27 cellular contexts compared by ENCODE assay signal in the genomic region with DNA sequence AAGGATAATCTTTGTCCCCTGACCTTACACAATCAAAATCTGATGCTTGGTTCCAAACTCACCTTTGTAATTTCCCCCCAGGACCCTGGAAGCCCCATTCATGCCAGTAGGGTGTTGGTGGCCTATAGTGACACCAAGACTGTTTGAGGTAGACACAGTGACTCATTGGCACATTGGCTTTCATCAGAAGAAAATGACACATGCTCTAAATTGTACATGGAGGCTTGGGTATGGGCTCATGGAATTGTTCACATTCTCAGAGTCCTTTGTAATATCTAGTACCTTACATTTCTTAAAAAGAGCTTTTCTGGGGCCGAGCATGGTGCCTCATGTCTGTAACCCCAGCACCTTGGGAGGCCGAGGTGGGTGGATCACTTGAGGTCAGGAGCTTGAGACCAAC.
"Had no signal": no experiment of that assay in that cellular context is flagged by ENCODE, and none has a peak within 500 bp of the region (broad histone marks: within the 10 kb centered on the region; RNA-seq: fewer than 3 reads in every experiment).

No MANE protein-coding gene starts in this region.

- H3K4me1 ChIP-seq: lower lobe of right lung, right atrium auricular region, spleen, suprapubic skin, tibial artery, uterus had no signal

- H3K27me3 Mint-ChIP-seq: progenitor cell of endocrine pancreas; stimulated activated naive CD8-positive, alpha-beta T cell treated with anti-CD3 and anti-CD28 coated beads, Interleukin-15, Interleukin-2, amounts not matched to agents 100 ng/mL and 50 ng/mL, for 24 hours had no signal

- H3K36me3 ChIP-seq: lower lobe of right lung, right atrium auricular region, spleen, suprapubic skin, thoracic aorta, tibial artery, uterus had no signal

- ATAC-seq: left cardiac atrium; left lobe of liver; left ventricle myocardium superior; lower lobe of right lung; naive thymus-derived CD8-positive, alpha-beta T cell; sciatic nerve; stimulated activated effector memory CD8-positive, alpha-beta T cell treated with anti-CD3 and anti-CD28 coated beads, Interleukin-12 subunit alpha, Interleukin-12 subunit beta, amount 100 ng/mL, for 72 hours had no signal

- H3K27ac ChIP-seq: lower lobe of right lung, right atrium auricular region, spleen, suprapubic skin, thoracic aorta, tibial artery, uterus had no signal

- H3K4me3 Mint-ChIP-seq: naive thymus-derived CD8-positive, alpha-beta T cell; nephron; neural crest cell; stimulated activated effector memory CD8-positive, alpha-beta T cell treated with anti-CD3 and anti-CD28 coated beads, Interleukin-12 subunit alpha, Interleukin-12 subunit beta, amount 100 ng/mL, for 72 hours; stimulated activated naive CD8-positive, alpha-beta T cell treated with anti-CD3 and anti-CD28 coated beads, Interleukin-15, Interleukin-2, amounts not matched to agents 100 ng/mL and 50 ng/mL, for 24 hours; type B pancreatic cell had no signal

- DNase-seq: hippocampal formation; kidney glomerular epithelial cell; left cardiac atrium; left ventricle myocardium superior; lower lobe of right lung; mammary epithelial cell; mesenchymal stem cell; naive thymus-derived CD8-positive, alpha-beta T cell; nucleus accumbens; small intestine; spleen; stimulated activated CD4-positive, alpha-beta T cell treated with anti-CD3 and anti-CD28 coated beads, Interleukin-4, amount 100 ng/mL, for 24 hours; stimulated activated naive CD4-positive, alpha-beta T cell; tibial artery; uterus had no signal

- FAIRE-seq: keratinocyte, small intestine had no signal

- H3K27me3 ChIP-seq: right atrium auricular region, spleen, suprapubic skin, tibial artery, uterus had no signal

- H3K9me3 Mint-ChIP-seq: naive thymus-derived CD8-positive, alpha-beta T cell; stimulated activated effector memory CD8-positive, alpha-beta T cell treated with anti-CD3 and anti-CD28 coated beads, Interleukin-12 subunit alpha, Interleukin-12 subunit beta, amount 100 ng/mL, for 72 hours; stimulated activated naive CD8-positive, alpha-beta T cell treated with anti-CD3 and anti-CD28 coated beads, Interleukin-15, Interleukin-2, amounts not matched to agents 100 ng/mL and 50 ng/mL, for 24 hours had no signal

- H3K4me1 Mint-ChIP-seq: stimulated activated effector memory CD8-positive, alpha-beta T cell treated with anti-CD3 and anti-CD28 coated beads, Interleukin-12 subunit alpha, Interleukin-12 subunit beta, amount 100 ng/mL, for 72 hours had no signal

- H3K9me3 ChIP-seq: lower lobe of right lung, right atrium auricular region, spleen, suprapubic skin, thoracic aorta, tibial artery, uterus had no signal

- H3K36me3 Mint-ChIP-seq: naive thymus-derived CD8-positive, alpha-beta T cell; stimulated activated effector memory CD8-positive, alpha-beta T cell treated with anti-CD3 and anti-CD28 coated beads, Interleukin-12 subunit alpha, Interleukin-12 subunit beta, amount 100 ng/mL, for 72 hours; type B pancreatic cell had no signal

- H3K4me3 ChIP-seq: lower lobe of right lung, right atrium auricular region, spleen, suprapubic skin, thoracic aorta, tibial artery, uterus had no signal
